ENCODE assay signal across 28 cellular contexts in the genomic region with DNA sequence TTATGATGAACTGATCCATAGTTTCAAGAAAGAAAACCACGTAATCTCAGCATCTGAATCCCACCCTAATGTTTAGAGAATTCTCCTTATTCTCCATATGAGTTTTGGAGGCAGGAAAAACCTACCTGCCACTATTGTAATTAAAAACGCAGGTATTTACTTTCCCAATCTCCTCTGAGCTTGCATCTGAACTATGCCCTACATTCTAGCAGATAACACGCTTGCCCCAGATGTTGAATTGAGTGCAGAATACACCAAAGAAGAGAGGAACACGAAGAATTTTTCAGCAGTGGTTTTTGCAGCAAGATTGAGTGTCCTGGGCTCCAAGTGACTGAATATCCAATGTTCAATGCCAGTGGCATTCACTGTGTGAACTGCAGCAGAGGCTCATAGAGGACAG.
"Had no signal": no experiment of that assay in that cellular context is flagged by ENCODE, and none has a peak within 500 bp of the region (broad histone marks: within the 10 kb centered on the region; RNA-seq: fewer than 3 reads in every experiment).

No MANE protein-coding gene starts in this region.

- DNase-seq: activated CD4-positive, alpha-beta T cell treated with anti-CD3 and anti-CD28 coated beads, Interleukin-2, amount 50 U/mL, for 1 hour; activated CD4-positive, CD25-positive, alpha-beta regulatory T cell treated with anti-CD3 and anti-CD28 coated beads, Interleukin-2, amount 50 U/mL, for 72 hours; activated CD8-positive, alpha-beta T cell treated with anti-CD3 and anti-CD28 coated beads for 36 hours; activated gamma-delta T cell treated with Interleukin-2 at 50 U/mL for 16 hours; activated naive CD8-positive, alpha-beta T cell treated with anti-CD3 and anti-CD28 coated beads, Interleukin-2, amount 50 U/mL, for 24 hours; activated T-cell treated with anti-CD3 and anti-CD28 coated beads, Interleukin-2, amount 50 U/mL, for 4 hours; amygdala; central memory CD4-positive, alpha-beta T cell; heart right ventricle; islet precursor cell; left ventricle myocardium superior; mammary epithelial cell; naive B cell; nephron progenitor cell; pancreas; spleen; stimulated activated naive CD4-positive, alpha-beta T cell treated with Interleukin-2 at 50 U/mL for 16 hours; T-helper 9 cell; WERI-Rb-1 had no signal

- H3K36me3 Mint-ChIP-seq: activated naive CD4-positive, alpha-beta T cell treated with anti-CD3 and anti-CD28 coated beads, Interleukin-2, amount 50 U/mL, for 24 hours; mesothelial cell of epicardium; naive B cell had no signal

- H3K4me1 ChIP-seq: breast epithelium, heart right ventricle, right atrium auricular region, spleen, tibial nerve had no signal

- H3K36me3 ChIP-seq: breast epithelium, esophagus muscularis mucosa, heart right ventricle, neutrophil, pancreas, right atrium auricular region, spleen, tibial nerve, WERI-Rb-1 had no signal

- H3K4me1 Mint-ChIP-seq: activated naive CD4-positive, alpha-beta T cell treated with anti-CD3 and anti-CD28 coated beads, Interleukin-2, amount 50 U/mL, for 24 hours; activated naive CD8-positive, alpha-beta T cell treated with anti-CD3 and anti-CD28 coated beads, Interleukin-2, amount 50 U/mL, for 24 hours; activated T-helper 17 cell treated with anti-CD3 and anti-CD28 coated beads, Interleukin-2, amount 50 U/mL, for 72 hours; mesothelial cell of epicardium; naive B cell; nephron progenitor cell had no signal

- H3K9me3 ChIP-seq: neutrophil, pancreas, right atrium auricular region had no signal

- H3K27me3 ChIP-seq: breast epithelium, esophagus muscularis mucosa, heart right ventricle, neutrophil, pancreas, right atrium auricular region, spleen, tibial nerve had no signal

- H3K4me3 ChIP-seq: breast epithelium, esophagus muscularis mucosa, heart right ventricle, pancreas, right atrium auricular region, spleen, tibial nerve had no signal

- H3K27ac ChIP-seq: breast epithelium, esophagus muscularis mucosa, heart right ventricle, neutrophil, pancreas, right atrium auricular region, spleen, tibial nerve, WERI-Rb-1 had no signal

- H3K9me3 Mint-ChIP-seq: activated CD8-positive, alpha-beta T cell treated with anti-CD3 and anti-CD28 coated beads for 36 hours; activated naive CD4-positive, alpha-beta T cell treated with anti-CD3 and anti-CD28 coated beads, Interleukin-2, amount 50 U/mL, for 24 hours; activated naive CD8-positive, alpha-beta T cell treated with anti-CD3 and anti-CD28 coated beads, Interleukin-2, amount 50 U/mL, for 24 hours; activated T-cell treated with anti-CD3 and anti-CD28 coated beads, Interleukin-2, amount 50 U/mL, for 4 hours; activated T-helper 17 cell treated with anti-CD3 and anti-CD28 coated beads, Interleukin-2, amount 50 U/mL, for 72 hours; T-helper 1 cell treated with Interleukin-12 subunit alpha and Interleukin-12 subunit beta and Interleukin-4 antibody, amounts not matched to agents 30 μg/mL and 1 μg/mL, for 36 hours had no signal

- H3K27ac Mint-ChIP-seq: activated CD8-positive, alpha-beta T cell treated with anti-CD3 and anti-CD28 coated beads for 36 hours; activated naive CD4-positive, alpha-beta T cell treated with anti-CD3 and anti-CD28 coated beads, Interleukin-2, amount 50 U/mL, for 24 hours; activated naive CD8-positive, alpha-beta T cell treated with anti-CD3 and anti-CD28 coated beads, Interleukin-2, amount 50 U/mL, for 24 hours; activated T-helper 17 cell treated with anti-CD3 and anti-CD28 coated beads, Interleukin-2, amount 50 U/mL, for 72 hours; mesothelial cell of epicardium; naive B cell; nephron progenitor cell; T-helper 1 cell treated with Interleukin-12 subunit alpha and Interleukin-12 subunit beta and Interleukin-4 antibody, amounts not matched to agents 30 μg/mL and 1 μg/mL, for 36 hours had no signal

- ATAC-seq: activated CD8-positive, alpha-beta T cell treated with anti-CD3 and anti-CD28 coated beads for 36 hours; activated naive CD8-positive, alpha-beta T cell treated with anti-CD3 and anti-CD28 coated beads, Interleukin-2, amount 50 U/mL, for 24 hours; activated T-cell treated with anti-CD3 and anti-CD28 coated beads, Interleukin-2, amount 50 U/mL, for 4 hours; activated T-helper 17 cell treated with anti-CD3 and anti-CD28 coated beads, Interleukin-2, amount 50 U/mL, for 72 hours; heart right ventricle; left ventricle myocardium superior had no signal

- H3K4me3 Mint-ChIP-seq: activated CD8-positive, alpha-beta T cell treated with anti-CD3 and anti-CD28 coated beads for 36 hours; activated naive CD4-positive, alpha-beta T cell treated with anti-CD3 and anti-CD28 coated beads, Interleukin-2, amount 50 U/mL, for 24 hours; activated naive CD8-positive, alpha-beta T cell treated with anti-CD3 and anti-CD28 coated beads, Interleukin-2, amount 50 U/mL, for 24 hours; activated T-cell treated with anti-CD3 and anti-CD28 coated beads, Interleukin-2, amount 50 U/mL, for 4 hours; activated T-helper 17 cell treated with anti-CD3 and anti-CD28 coated beads, Interleukin-2, amount 50 U/mL, for 72 hours; mesothelial cell of epicardium; naive B cell; nephron progenitor cell; T-helper 1 cell treated with Interleukin-12 subunit alpha and Interleukin-12 subunit beta and Interleukin-4 antibody, amounts not matched to agents 30 μg/mL and 1 μg/mL, for 36 hours had no signal
